In genomic region chr9:92133949-92134604, GRCh38 we compare ENCODE assay signal across 8 cellular contexts. TPM values are rescaled to one million over a fixed set of nuclear protein-coding genes. Genes with fewer than 3 reads are reported as not detected.
DNase-seq lines count a peak whose midpoint lies in the region; ATAC-seq, FAIRE-seq and TF ChIP-seq lines count a peak whose summit lies in the region.

No MANE protein-coding gene starts in this region.

- H3K27ac ChIP-seq in heart right ventricle, result no peak overlapping the region
- H3K27ac ChIP-seq in psoas muscle, result no peak overlapping the region
- no peak overlapping the region for H3K27ac ChIP-seq in aorta (ENCODE audit: low read depth in 1 of 2, low read length in 2 of 2)

- H3K4me1 Mint-ChIP-seq in activated naive CD8-positive, alpha-beta T cell treated with anti-CD3 and anti-CD28 coated beads, Interleukin-2, amount 10 ng/mL, durations not matched to agents 7 days and 5 days, result peaks cover 14% of the 10 kb centered on the region

- intact Hi-C loops in heart right ventricle (cut with DNase I) (loop anchor here in 9 of 10 donors (5.0 to 10.0 kb wide), 7 partner anchors 111 to 661 kb away; partner anchors contain the start of gene IARS1 (in 2 of the 9)), psoas muscle (cut with DNase I) (no loop called here), aorta (cut with DNase I) (loop anchor here in 1 of 2 donors (10.0 kb wide), 1 partner anchor 101 kb away; no protein-coding TSS in a partner anchor)

- H3K27me3 ChIP-seq in heart right ventricle (peaks cover 0 to 22% (median 0%) of the 10 kb centered on the region in 7 donors), psoas muscle (ENCODE audit: insufficient read depth in 3 of 3, low read length in 2 of 3) (no peaks in the 10 kb centered on the region), aorta (ENCODE audit: control insufficient read depth in 1 of 2, insufficient read depth in 2 of 2, low read length in 1 of 2) (no peaks in the 10 kb centered on the region)

- no peaks in the 10 kb centered on the region for H3K36me3 Mint-ChIP-seq in activated naive CD8-positive, alpha-beta T cell treated with anti-CD3 and anti-CD28 coated beads, Interleukin-2, amount 10 ng/mL, durations not matched to agents 7 days and 5 days

- ATAC-seq in activated naive CD8-positive, alpha-beta T cell treated with anti-CD3 and anti-CD28 coated beads, Interleukin-2, amount 10 ng/mL, durations not matched to agents 7 days and 5 days (ENCODE audit: low read depth), result peak; percentile 71
- ATAC-seq in heart right ventricle, result peak; percentile 48 to 86 (median 76)
- peak; percentile 72 to 94 (median 82) for ATAC-seq in psoas muscle
- peak; percentile 88 for ATAC-seq in aorta (ENCODE audit: low FRiP score)

- H3K9me3 ChIP-seq in heart right ventricle, result no peaks in the 10 kb centered on the region
- H3K9me3 ChIP-seq in psoas muscle, result no peaks in the 10 kb centered on the region
- H3K9me3 ChIP-seq in aorta (ENCODE audit: control insufficient read depth, low read length), result no peaks in the 10 kb centered on the region

- H3K36me3 ChIP-seq in heart right ventricle (no peaks in the 10 kb centered on the region), psoas muscle (ENCODE audit: insufficient read depth in 1 of 2, low read depth in 1 of 2) (no peaks in the 10 kb centered on the region), aorta (ENCODE audit: control insufficient read depth in 1 of 2, insufficient read depth in 2 of 2, low read length in 1 of 2) (no peaks in the 10 kb centered on the region)

- peak; percentile 67 for FAIRE-seq in H54 (lab: Jason Lieb, UNC)

- no peak for TF ChIP-seq POLR2A in H54 (IDR thresholded peaks at IDR 0.05; ENCODE audit: low read depth, low read length)

- WGBS in heart right ventricle, 2 donors, result 12 to 14% methylated on average over 19 of the region's 19 CpGs
- 8 to 10% (median 8%) methylated on average over 19 of the region's 19 CpGs for WGBS in psoas muscle, 3 donors
- 2 to 4% methylated on average over 19 of the region's 19 CpGs for WGBS in aorta, 2 donors

- no peak overlapping the region for H3K27ac Mint-ChIP-seq in activated naive CD8-positive, alpha-beta T cell treated with anti-CD3 and anti-CD28 coated beads, Interleukin-2, amount 10 ng/mL, durations not matched to agents 7 days and 5 days

- peak overlapping the region in 3 of 10 donors; percentile 14 to 34 (median 16) for H3K4me3 ChIP-seq in heart right ventricle
- peak overlapping the region; percentile 3 for H3K4me3 ChIP-seq in psoas muscle
- H3K4me3 ChIP-seq in aorta (ENCODE audit: low read length in 2 of 2), result no peak overlapping the region

- peaks cover 26% of the 10 kb centered on the region for H3K27me3 Mint-ChIP-seq in activated naive CD8-positive, alpha-beta T cell treated with anti-CD3 and anti-CD28 coated beads, Interleukin-2, amount 10 ng/mL, durations not matched to agents 7 days and 5 days

- peaks cover 4% of the 10 kb centered on the region for H3K9me3 Mint-ChIP-seq in activated naive CD8-positive, alpha-beta T cell treated with anti-CD3 and anti-CD28 coated beads, Interleukin-2, amount 10 ng/mL, durations not matched to agents 7 days and 5 days

- H3K4me1 ChIP-seq in heart right ventricle, result peaks cover 0 to 9% (median 7%) of the 10 kb centered on the region in 9 donors
- H3K4me1 ChIP-seq in psoas muscle, result no peaks in the 10 kb centered on the region
- H3K4me1 ChIP-seq in aorta (ENCODE audit: control insufficient read depth in 1 of 2, insufficient read depth in 2 of 2, low read length in 2 of 2), result no peaks in the 10 kb centered on the region

- peak; percentile 81 to 99 (median 95) for TF ChIP-seq CTCF in heart right ventricle (IDR thresholded peaks at IDR 0.05)
- peak; percentile 87 for TF ChIP-seq CTCF in psoas muscle (IDR thresholded peaks at IDR 0.05)

- POLR2A ChIA-PET in activated naive CD8-positive, alpha-beta T cell treated with anti-CD3 and anti-CD28 coated beads, Interleukin-2, amount 10 ng/mL, durations not matched to agents 7 days and 5 days (lab: Charles Lee), result no interaction called here

- DNase-seq in DMS153 treated with DMSO at 0.1 percent for 48 hours (lab: John Stamatoyannopoulos, UW; ENCODE audit: unreplicated experiment), result peak; percentile 60
- DNase-seq in H54 (ENCODE audit: insufficient read length, low spot score), result peak; percentile 91
- DNase-seq in NCI-H1092 (lab: John Stamatoyannopoulos, UW), result peak; percentile 69
- DNase-seq in SW 1271 (lab: John Stamatoyannopoulos, UW), result peak; percentile 61 to 77
- DNase-seq in activated naive CD8-positive, alpha-beta T cell treated with anti-CD3 and anti-CD28 coated beads, Interleukin-2, amount 10 ng/mL, durations not matched to agents 7 days and 5 days, result peak; percentile 80
- peak; percentile 72 to 81 for DNase-seq in heart right ventricle
- peak; percentile 74 to 87 for DNase-seq in psoas muscle
- peak; percentile 87 to 93 for DNase-seq in aorta

- peak overlapping the region; percentile 68 for H3K4me3 Mint-ChIP-seq in activated naive CD8-positive, alpha-beta T cell treated with anti-CD3 and anti-CD28 coated beads, Interleukin-2, amount 10 ng/mL, durations not matched to agents 7 days and 5 days

RNA-seq across cellular contexts. Expression of gene SPTLC1, which starts 18.9 kb away (rescaled TPM):
- total RNA-seq in activated naive CD8-positive, alpha-beta T cell treated with anti-CD3 and anti-CD28 coated beads, Interleukin-2, amount 10 ng/mL, durations not matched to agents 7 days and 5 days, result 10 to 100 TPM; 50.2 to 51.4 TPM
- total RNA-seq in heart right ventricle, result 10 to 100 TPM; 17.5 to 28.1 (median 23.0) TPM
- 10 to 100 TPM; 17.1 to 25.5 TPM for polyA plus RNA-seq in heart right ventricle
- total RNA-seq in psoas muscle, result 10 to 100 TPM; 13.5 to 22.6 (median 19.5) TPM
- polyA plus RNA-seq in psoas muscle, result 10 to 100 TPM; 12.2 to 29.8 (median 26.3) TPM
- 10 to 100 TPM; 48.1 to 52.2 TPM for total RNA-seq in aorta
- polyA plus RNA-seq in aorta, result 10 to 100 TPM; 22.7 to 39.7 TPM

Comparison
In these comparisons a context has a peak if more than half of its experiments do, and no peak if none do; other contexts are left out.
1. intact Hi-C loops: an anchor here in heart right ventricle (5.0 to 10.0 kb wide); none called in psoas muscle.